1 cellular context compared by ENCODE assay signal in genomic region chr3:46524008-46524407, GRCh38.
TF ChIP-seq lines count a peak whose summit lies in the region.

No MANE protein-coding gene starts in this region.

TF ChIP-seq in SK-N-SH treated with all-trans-retinoic acid at 6 μM for 48 hours, 23 proteins besides CTCF, POLR2A, EP300 and RAD21 (continued from another document):
- TF ChIP-seq TSHZ2 (CRISPR knock-in tag; IDR thresholded peaks at IDR 0.05): no peak
TF ChIP-seq in SK-N-SH treated with all-trans-retinoic acid at 6 μM for 48 hours: peak in this region for 0.
